Comparison of ENCODE assay signal across 8 cellular contexts in the genomic region with DNA sequence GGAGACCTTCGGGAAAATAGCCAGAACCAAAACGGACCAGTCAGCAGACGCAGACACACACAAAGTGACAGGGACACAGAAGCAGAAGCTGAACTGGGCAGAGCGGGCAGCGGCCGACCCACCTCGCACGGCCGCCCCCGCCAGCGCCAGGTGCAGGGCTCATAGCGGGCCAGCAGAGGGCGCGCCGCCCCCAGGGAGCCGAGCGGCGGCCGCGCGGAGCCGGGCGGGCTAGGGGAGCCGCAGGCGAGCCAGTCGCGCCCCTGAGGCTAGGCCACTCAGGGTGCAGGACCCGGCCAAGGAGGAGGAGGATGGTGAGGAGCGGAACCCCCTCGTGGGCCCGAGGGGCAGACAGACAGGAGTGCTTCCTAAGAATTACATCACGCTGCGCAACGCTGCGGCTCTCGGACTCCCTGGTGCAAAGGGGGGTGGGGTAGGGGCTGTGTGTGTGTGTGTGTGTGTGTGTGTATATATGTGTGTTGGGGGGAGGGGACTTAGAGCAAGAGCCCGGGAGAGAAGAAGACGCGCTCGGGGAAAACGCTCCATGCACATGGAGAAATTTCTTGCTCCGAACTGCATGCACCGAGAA. TPM values are rescaled to one million over a fixed set of nuclear protein-coding genes. Genes with fewer than 3 reads are reported as not detected.
DNase-seq lines count a peak whose midpoint lies in the region; ATAC-seq, FAIRE-seq and TF ChIP-seq lines count a peak whose summit lies in the region.

No MANE protein-coding gene starts in this region.

- peak; percentile 93 for DNase-seq in AG20443 (ENCODE audit: low spot score)
- peak; percentile 85 for DNase-seq in HTR-8/SVneo (ENCODE audit: insufficient read length, low spot score)
- DNase-seq in RPMI8226, result peak; percentile 56
- peak; percentile 66 for DNase-seq in activated naive CD4-positive, alpha-beta T cell treated with anti-CD3 and anti-CD28 coated beads for 36 hours
- DNase-seq in glutamatergic neuron, result peak; percentile 85
- DNase-seq in osteoblast (ENCODE audit: insufficient read length, low spot score, missing footprints), result peak; percentile 96
- peak; percentile 84 for DNase-seq in type B pancreatic cell (ENCODE audit: extremely low spot score, unreplicated experiment)

- no peaks in the 10 kb centered on the region for H3K9me3 Mint-ChIP-seq in activated naive CD4-positive, alpha-beta T cell treated with anti-CD3 and anti-CD28 coated beads for 36 hours
- H3K9me3 Mint-ChIP-seq in glutamatergic neuron (ENCODE audit: unreplicated experiment) (peaks cover 10% of the 10 kb centered on the region), type B pancreatic cell (no peaks in the 10 kb centered on the region)

- CTCF ChIA-PET in activated naive CD4-positive, alpha-beta T cell treated with anti-CD3 and anti-CD28 coated beads for 36 hours (lab: Charles Lee), result interaction anchor here (0.7 to 8.4 kb wide), 19 partner anchors 9 to 208 kb away, joined by 3 to 72 read pairs (median 5); no protein-coding TSS in a partner anchor

- peak overlapping the region; percentile 79 for H3K4me3 Mint-ChIP-seq in activated naive CD4-positive, alpha-beta T cell treated with anti-CD3 and anti-CD28 coated beads for 36 hours
- H3K4me3 Mint-ChIP-seq in glutamatergic neuron (ENCODE audit: unreplicated experiment) (peak overlapping the region; percentile 90), type B pancreatic cell (peak overlapping the region; percentile 89)

- peak; percentile 64 for ATAC-seq in GM19043 (IDR thresholded peaks at IDR 0.05; ENCODE audit: low read depth, unreplicated experiment)

- H3K4me2 ChIP-seq in osteoblast (ENCODE audit: insufficient read depth, low read length), result peak overlapping the region; percentile 89

- peaks cover 33% of the 10 kb centered on the region for H3K27me3 ChIP-seq in osteoblast (ENCODE audit: insufficient read depth, low read length)

- H3K9me3 ChIP-seq in osteoblast (ENCODE audit: low read depth, low read length), result no peaks in the 10 kb centered on the region

- no peaks in the 10 kb centered on the region for H3K36me3 Mint-ChIP-seq in activated naive CD4-positive, alpha-beta T cell treated with anti-CD3 and anti-CD28 coated beads for 36 hours (ENCODE audit: low read depth)
- H3K36me3 Mint-ChIP-seq in glutamatergic neuron (ENCODE audit: unreplicated experiment) (no peaks in the 10 kb centered on the region), type B pancreatic cell (no peaks in the 10 kb centered on the region)

- intact Hi-C loops in activated naive CD4-positive, alpha-beta T cell treated with anti-CD3 and anti-CD28 coated beads for 36 hours (cut with micrococcal nuclease), result loop anchor here (1.0 to 10.0 kb wide), 7 partner anchors 62 to 1018 kb away; partner anchors contain the start of gene COIL

- peaks cover 13% of the 10 kb centered on the region for H3K4me1 ChIP-seq in osteoblast (ENCODE audit: insufficient read depth, low read length)

- no peaks in the 10 kb centered on the region for H3K79me2 ChIP-seq in osteoblast (ENCODE audit: insufficient read depth, low read length)

- H3K4me1 Mint-ChIP-seq in activated naive CD4-positive, alpha-beta T cell treated with anti-CD3 and anti-CD28 coated beads for 36 hours (ENCODE audit: low read depth), result peaks cover 17% of the 10 kb centered on the region
- H3K4me1 Mint-ChIP-seq in glutamatergic neuron (ENCODE audit: low read depth, unreplicated experiment), result peaks cover 6% of the 10 kb centered on the region
- H3K4me1 Mint-ChIP-seq in type B pancreatic cell (ENCODE audit: unreplicated experiment), result peaks cover 11% of the 10 kb centered on the region

- no peak overlapping the region for H3K27ac Mint-ChIP-seq in activated naive CD4-positive, alpha-beta T cell treated with anti-CD3 and anti-CD28 coated beads for 36 hours
- H3K27ac Mint-ChIP-seq in glutamatergic neuron (ENCODE audit: unreplicated experiment), result no peak overlapping the region
- H3K27ac Mint-ChIP-seq in type B pancreatic cell, result peak overlapping the region; percentile 43

- H3K36me3 ChIP-seq in osteoblast (ENCODE audit: insufficient read depth, low read length), result no peaks in the 10 kb centered on the region

- FAIRE-seq in HTR-8/SVneo (lab: Jason Lieb, UNC), result peak; percentile 97

- no peaks in the 10 kb centered on the region for H3K27me3 Mint-ChIP-seq in activated naive CD4-positive, alpha-beta T cell treated with anti-CD3 and anti-CD28 coated beads for 36 hours (ENCODE audit: low read depth)
- H3K27me3 Mint-ChIP-seq in glutamatergic neuron (ENCODE audit: unreplicated experiment), result peaks cover 18% of the 10 kb centered on the region
- H3K27me3 Mint-ChIP-seq in type B pancreatic cell, result peaks cover 66% of the 10 kb centered on the region

- H3K4me3 ChIP-seq in osteoblast (ENCODE audit: insufficient read depth, low read length), result peak overlapping the region; percentile 73

- H4K20me1 ChIP-seq in osteoblast (ENCODE audit: insufficient read depth, low read length), result no peaks in the 10 kb centered on the region

- H2AFZ ChIP-seq in osteoblast (ENCODE audit: low read length), result peak overlapping the region; percentile 81

- no peak overlapping the region for H3K27ac ChIP-seq in osteoblast (ENCODE audit: low read depth, low read length)

- TF ChIP-seq CTCF in glutamatergic neuron (IDR thresholded peaks at IDR 0.05; ENCODE audit: partially characterized antibody, unreplicated experiment) (peak; percentile 93), osteoblast (IDR thresholded peaks at IDR 0.05; ENCODE audit: extremely low read depth, low read depth, low read length) (peak; percentile 59), type B pancreatic cell (conservative IDR thresholded peaks at IDR 0.05) (peak; percentile 98)

RNA-seq across cellular contexts. Expression of gene NOG, which starts 0.9 kb away (rescaled TPM):
- total RNA-seq in activated naive CD4-positive, alpha-beta T cell treated with anti-CD3 and anti-CD28 coated beads for 36 hours, result 1 to 10 TPM; 2.4 to 2.6 TPM
- total RNA-seq in glutamatergic neuron (ENCODE audit: unreplicated experiment) (not detected), osteoblast (0.72 and 1.2 TPM in 2 replicates), type B pancreatic cell (ENCODE audit: low replicate concordance) (1.7 and 13.7 TPM in 2 replicates)
